In the genomic region with DNA sequence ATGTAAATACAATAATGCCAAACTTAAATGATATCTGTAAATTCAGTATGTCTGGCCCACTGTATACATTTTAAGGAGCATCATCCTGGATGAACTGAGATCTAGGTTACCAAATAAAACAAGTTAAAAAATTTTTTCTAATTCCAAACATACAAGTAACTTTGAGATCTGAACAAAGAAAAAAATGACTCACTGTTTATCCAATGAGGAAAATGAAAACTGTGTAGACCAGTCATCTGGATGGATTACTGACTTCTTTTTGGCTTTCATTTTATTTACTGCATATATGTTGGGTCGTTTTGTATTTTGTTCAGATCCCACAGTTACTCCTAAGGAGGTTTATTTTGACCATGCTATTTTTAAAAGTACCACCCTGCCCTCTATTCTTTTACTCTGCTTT, we compare ENCODE assay signal across 14 cellular contexts.
DNase-seq lines count a peak whose midpoint lies in the region; ATAC-seq and TF ChIP-seq lines count a peak whose summit lies in the region.
"Had no signal": no experiment of that assay in that cellular context is flagged by ENCODE, and none has a peak within 500 bp of the region (broad histone marks: within the 10 kb centered on the region; RNA-seq: fewer than 3 reads in every experiment).

No MANE protein-coding gene starts in this region.

- H2BK120ac ChIP-seq in IMR-90 (ENCODE audit: low read depth, low read length), result no peak overlapping the region

- H3K36me3 Mint-ChIP-seq in neural progenitor cell, result no peaks in the 10 kb centered on the region
- H3K36me3 Mint-ChIP-seq in T-cell, result no peaks in the 10 kb centered on the region
- H3K36me3 Mint-ChIP-seq: CD14-positive monocyte; CD8-positive, alpha-beta T cell; IgD-negative memory B cell had no signal

- intact Hi-C loops in IMR-90 (cut with micrococcal nuclease), result no loop called here
- intact Hi-C loops in gastrocnemius medialis (cut with DNase I; ENCODE audit: low total_unique reads), result no loop called here

- ATAC-seq in IMR-90 (ENCODE audit: low read depth), result peak; percentile 44
- no peak for ATAC-seq in T-cell (replicated peaks in 1 of 4)
- ATAC-seq in gastrocnemius medialis, result no peak
- ATAC-seq: CD8-positive, alpha-beta T cell had no signal

- H4K5ac ChIP-seq in IMR-90 (ENCODE audit: low read depth, low read length), result no peak overlapping the region

- no peaks in the 10 kb centered on the region for H3K9me2 ChIP-seq in GM23248 (ENCODE audit: insufficient read depth)

- H3K27ac Mint-ChIP-seq in neural progenitor cell, result no peak overlapping the region
- H3K27ac Mint-ChIP-seq in T-cell, result no peak overlapping the region
- H3K27ac Mint-ChIP-seq: CD14-positive monocyte; CD8-positive, alpha-beta T cell; IgD-negative memory B cell had no signal

- H3K4me3 ChIP-seq in GM23248 (no peak overlapping the region), IMR-90 (ENCODE audit: insufficient read depth, low read depth, low read length) (no peak overlapping the region), neural progenitor cell (no peak overlapping the region), gastrocnemius medialis (no peak overlapping the region)

- no peaks in the 10 kb centered on the region for H3K9me3 ChIP-seq in GM23248 (ENCODE audit: low read depth)
- H3K9me3 ChIP-seq in IMR-90 (ENCODE audit: control insufficient read depth, insufficient read depth, low read length), result no peaks in the 10 kb centered on the region
- no peaks in the 10 kb centered on the region for H3K9me3 ChIP-seq in neural progenitor cell (ENCODE audit: low read depth)
- no peaks in the 10 kb centered on the region for H3K9me3 ChIP-seq in gastrocnemius medialis
- H3K9me3 ChIP-seq: BE2C, Caco-2 had no signal

- H3K4me3 Mint-ChIP-seq in neural progenitor cell, result no peak overlapping the region
- H3K4me3 Mint-ChIP-seq in T-cell, result no peak overlapping the region
- H3K4me3 Mint-ChIP-seq: CD14-positive monocyte; CD8-positive, alpha-beta T cell; IgD-negative memory B cell had no signal

- in situ Hi-C loops in GM23248 (cut with MboI) (no loop called here), IMR-90 (cut with MboI; ENCODE audit: low sequenced_read_pairs) (no loop called here), gastrocnemius medialis (cut with MboI; ENCODE audit: low sequenced_read_pairs in 4 of 4) (loop anchor here in 2 of 4 donors (25.0 kb wide), 2 partner anchors 1285 to 1460 kb away; no protein-coding TSS in a partner anchor)

- 4 to 14% methylated on average over 1 of the region's 1 CpG for WGBS in GM23248 (ENCODE audit: low coverage in 1 of 2, low lambda C conversion rate in 2 of 2, missing lambda C conversion rate in 2 of 2), 2 experiments
- no CpG with 5 or more reads among the region's 1 CpG for WGBS in IMR-90 (ENCODE audit: extremely low coverage in 2 of 2, insufficient read length in 1 of 2), 2 experiments

- BruUV-seq in IMR-90 (replicated peaks; lab: Mats Ljungman, UMichigan), result no TSS peak

- H3K9me1 ChIP-seq in IMR-90 (ENCODE audit: insufficient read depth, low read length), result no peaks in the 10 kb centered on the region

- POLR2A ChIA-PET in IMR-90 (lab: Charles Lee; ENCODE audit: unreplicated experiment), result no interaction called here
- POLR2A ChIA-PET in T-cell (lab: Charles Lee), result no interaction called here

- no peak overlapping the region for H3K9ac ChIP-seq in GM23248
- H3K9ac ChIP-seq in IMR-90 (ENCODE audit: low read depth, low read length), result no peak overlapping the region
- no peak overlapping the region for H3K9ac ChIP-seq in neural progenitor cell

- H3K4me1 ChIP-seq in GM23248 (ENCODE audit: insufficient read depth) (no peaks in the 10 kb centered on the region), IMR-90 (ENCODE audit: control insufficient read depth, insufficient read depth, low read length) (no peaks in the 10 kb centered on the region), neural progenitor cell (peaks cover 4% of the 10 kb centered on the region), gastrocnemius medialis (no peaks in the 10 kb centered on the region)
- H3K4me1 ChIP-seq: BE2C, Caco-2 had no signal

- H2BK5ac ChIP-seq in IMR-90 (ENCODE audit: low read depth, low read length, poor library complexity, severe bottlenecking), result no peak overlapping the region

- CTCF ChIA-PET in IMR-90 (lab: Yijun Ruan, JAX), result no interaction called here
- CTCF ChIA-PET in T-cell (lab: Charles Lee), result no interaction called here

- no peak overlapping the region for H4K8ac ChIP-seq in IMR-90 (ENCODE audit: low read depth in 2 of 2, low read length in 2 of 2)

- no peaks in the 10 kb centered on the region for H3F3A ChIP-seq in GM23248 (ENCODE audit: insufficient read depth)
- H3F3A ChIP-seq in neural progenitor cell (ENCODE audit: low read depth), result no peaks in the 10 kb centered on the region

- H2BK20ac ChIP-seq in IMR-90 (ENCODE audit: low read depth, low read length), result no peak overlapping the region

- dilution Hi-C loops in IMR-90 (cut with HindIII; ENCODE audit: low sequenced_read_pairs, unreplicated experiment), result no loop called here

- H3K14ac ChIP-seq in IMR-90 (replicated peaks; ENCODE audit: low read depth, low read length), result no peak overlapping the region

- H3K36me3 ChIP-seq in GM23248 (ENCODE audit: low read depth), result no peaks in the 10 kb centered on the region
- no peaks in the 10 kb centered on the region for H3K36me3 ChIP-seq in IMR-90 (ENCODE audit: control insufficient read depth, insufficient read depth, low read length)
- H3K36me3 ChIP-seq in neural progenitor cell, result no peaks in the 10 kb centered on the region
- no peaks in the 10 kb centered on the region for H3K36me3 ChIP-seq in gastrocnemius medialis
- H3K36me3 ChIP-seq: BE2C had no signal

- H3K4ac ChIP-seq in IMR-90 (ENCODE audit: low read depth, low read length), result no peak overlapping the region

- no peak for TF ChIP-seq RAD21 in IMR-90 (IDR thresholded peaks at IDR 0.05; ENCODE audit: low read length)

- H3K27me3 ChIP-seq in GM23248 (replicated peaks; ENCODE audit: insufficient read depth) (no peaks in the 10 kb centered on the region), IMR-90 (ENCODE audit: control insufficient read depth, insufficient read depth, low read length) (no peaks in the 10 kb centered on the region), neural progenitor cell (no peaks in the 10 kb centered on the region), gastrocnemius medialis (no peaks in the 10 kb centered on the region)
- H3K27me3 ChIP-seq: BE2C had no signal

- no peak overlapping the region for H3K18ac ChIP-seq in IMR-90 (ENCODE audit: low read depth, low read length)

- DNase-seq in GM23248, result peak; percentile 34
- DNase-seq in IMR-90, result peak; percentile 35
- peak; percentile 9 for DNase-seq in astrocyte of the hippocampus (ENCODE audit: low read depth, low spot score)
- no peak for DNase-seq in neural progenitor cell (ENCODE audit: low spot score)
- DNase-seq in NCI-H128 (lab: John Stamatoyannopoulos, UW; ENCODE audit: unreplicated experiment), result no peak
- DNase-seq in DMS153 treated with DMSO at 0.1 percent for 48 hours (lab: John Stamatoyannopoulos, UW; ENCODE audit: unreplicated experiment), result no peak
- no peak for DNase-seq in T-cell
- no peak for DNase-seq in gastrocnemius medialis
- DNase-seq: CD8-positive, alpha-beta T cell; KG1 had no signal

- peaks cover 9% of the 10 kb centered on the region for H3K9me3 Mint-ChIP-seq in neural progenitor cell
- peaks cover 0 to 7% (median 1%) of the 10 kb centered on the region in 3 donors for H3K9me3 Mint-ChIP-seq in T-cell

- no peak overlapping the region for H2AFZ ChIP-seq in GM23248
- H2AFZ ChIP-seq in IMR-90 (replicated peaks; ENCODE audit: low read length, poor library complexity), result no peak overlapping the region
- peak overlapping the region; percentile 85 for H2AFZ ChIP-seq in neural progenitor cell (replicated peaks)

- H3K4me1 Mint-ChIP-seq in neural progenitor cell, result no peaks in the 10 kb centered on the region
- no peaks in the 10 kb centered on the region for H3K4me1 Mint-ChIP-seq in T-cell
- H3K4me1 Mint-ChIP-seq: CD14-positive monocyte, IgD-negative memory B cell had no signal

- H3K79me1 ChIP-seq in IMR-90 (ENCODE audit: low read depth in 1 of 2, low read length in 2 of 2), result no peaks in the 10 kb centered on the region

- no peak overlapping the region for H2AK5ac ChIP-seq in IMR-90 (ENCODE audit: low read depth, low read length)

- H3K79me2 ChIP-seq in GM23248 (ENCODE audit: insufficient read depth) (no peaks in the 10 kb centered on the region), neural progenitor cell (ENCODE audit: low read depth) (no peaks in the 10 kb centered on the region)

- TF ChIP-seq CTCF in IMR-90 (conservative IDR thresholded peaks at IDR 0.05; ENCODE audit: low read depth, low read length) (no peak), neural progenitor cell (IDR thresholded peaks at IDR 0.05) (no peak), gastrocnemius medialis (IDR thresholded peaks at IDR 0.05 in 4 of 5, conservative IDR thresholded peaks at IDR 0.05 in 1 of 5) (no peak)

- no peak overlapping the region for H4K91ac ChIP-seq in IMR-90 (ENCODE audit: insufficient read depth, low read depth, low read length)

- no peak overlapping the region for H3K23ac ChIP-seq in IMR-90 (ENCODE audit: low read depth, low read length)

- no peak overlapping the region for H2AK9ac ChIP-seq in IMR-90 (replicated peaks; ENCODE audit: low read depth, low read length, poor library complexity)

- H3K4me2 ChIP-seq in GM23248 (ENCODE audit: unreplicated experiment) (no peak overlapping the region), IMR-90 (ENCODE audit: low read depth, low read length) (no peak overlapping the region), neural progenitor cell (no peak overlapping the region)

- TF ChIP-seq POLR2A in IMR-90 (IDR thresholded peaks at IDR 0.05; ENCODE audit: low read depth, low read length), result no peak
- no peak for TF ChIP-seq POLR2A in gastrocnemius medialis (IDR thresholded peaks at IDR 0.05)

- H3K27me3 Mint-ChIP-seq in neural progenitor cell (ENCODE audit: insufficient read depth, low read depth) (no peaks in the 10 kb centered on the region), T-cell (peaks cover 8 to 15% of the 10 kb centered on the region in 2 donors)

- no peak overlapping the region for H2BK15ac ChIP-seq in IMR-90 (ENCODE audit: low read depth, low read length)

- H3K56ac ChIP-seq in IMR-90 (ENCODE audit: extremely low read depth, insufficient read depth, low read length), result no peak overlapping the region

- H4K20me1 ChIP-seq in GM23248 (ENCODE audit: insufficient read depth) (no peaks in the 10 kb centered on the region), IMR-90 (ENCODE audit: insufficient read depth, low read length) (no peaks in the 10 kb centered on the region), neural progenitor cell (ENCODE audit: low read depth) (no peaks in the 10 kb centered on the region)

- H3K27ac ChIP-seq in GM23248, result no peak overlapping the region
- no peak overlapping the region for H3K27ac ChIP-seq in IMR-90 (ENCODE audit: insufficient read depth, low read length)
- no peak overlapping the region for H3K27ac ChIP-seq in neural progenitor cell
- H3K27ac ChIP-seq in gastrocnemius medialis, result no peak overlapping the region

TF ChIP-seq in IMR-90, 13 proteins besides CTCF, POLR2A, EP300 and RAD21:
- TF ChIP-seq RFX5 (IDR thresholded peaks at IDR 0.05; ENCODE audit: low read depth, low read length), result no peak
- TF ChIP-seq CEBPB (IDR thresholded peaks at IDR 0.05; ENCODE audit: low read depth, low read length), result no peak
- no peak for TF ChIP-seq CHD1 (IDR thresholded peaks at IDR 0.05; ENCODE audit: low read depth, low read length)
- TF ChIP-seq MXI1 (IDR thresholded peaks at IDR 0.05; ENCODE audit: borderline replicate concordance, low read depth, low read length), result no peak

Comparison
In these comparisons a context has a peak if more than half of its experiments do, and no peak if none do; other contexts are left out.
1. DNase-seq: peak in GM23248 (single experiment), IMR-90 (single experiment) and astrocyte of the hippocampus (single experiment); none in neural progenitor cell (single experiment), NCI-H128 (single experiment), DMS153 treated with DMSO at 0.1 percent for 48 hours (single experiment), T-cell (0 of 34) and gastrocnemius medialis (0 of 2).